8 cellular contexts compared by ENCODE assay signal in the genomic region with DNA sequence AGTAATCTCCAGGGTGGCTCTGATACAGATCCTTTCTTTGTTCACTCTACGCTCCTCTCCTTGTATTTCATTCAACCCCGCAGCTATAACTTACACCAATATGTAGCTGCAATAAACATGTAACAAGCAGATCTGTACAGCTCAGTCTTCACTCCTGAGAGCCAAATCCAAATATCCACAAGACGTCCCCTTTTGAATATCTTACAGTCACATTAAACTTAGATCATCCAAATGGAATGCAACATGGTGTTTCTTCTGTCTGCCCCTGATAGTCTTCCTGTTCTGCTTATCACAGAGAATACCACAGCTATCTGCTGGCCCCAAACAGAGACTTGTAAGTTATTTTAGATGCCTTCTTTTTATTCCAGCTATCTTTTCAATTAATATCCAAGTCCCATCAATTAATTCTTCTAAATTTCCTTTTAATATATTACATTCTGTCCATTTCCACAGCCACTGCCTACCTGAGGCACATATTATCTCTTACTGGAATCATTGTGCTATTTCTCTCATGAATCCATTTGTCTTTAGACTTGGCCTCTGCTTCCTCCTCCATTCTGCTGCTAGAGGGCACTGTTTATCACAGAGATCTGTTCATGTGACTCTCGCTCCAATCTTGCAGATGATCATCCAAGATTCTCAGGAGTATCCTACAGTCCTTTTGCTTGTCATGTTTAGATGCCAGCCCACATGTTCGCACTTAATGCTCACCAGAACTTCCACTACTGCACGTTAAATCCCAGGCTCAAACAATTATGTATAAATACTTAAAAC.
A peak's percentile ranks its signal among the peaks of the same experiment; 100 is the strongest.
DNase-seq lines count a peak whose midpoint lies in the region; ATAC-seq, FAIRE-seq and TF ChIP-seq lines count a peak whose summit lies in the region.

No MANE protein-coding gene starts in this region.

- H3K9me3 ChIP-seq in cardiac muscle cell (ENCODE audit: low read depth), result no peaks in the 10 kb centered on the region

- H3K4me1 ChIP-seq in cardiac muscle cell (ENCODE audit: low read depth), result peaks cover 5% of the 10 kb centered on the region

- no peaks in the 10 kb centered on the region for H3K36me3 ChIP-seq in cardiac muscle cell

- no peak for ATAC-seq in Right ventricle myocardium superior (ENCODE audit: poor library complexity)

- no peak overlapping the region for H3K4me3 ChIP-seq in cardiac muscle cell

- H3K27ac ChIP-seq in cardiac muscle cell, result no peak overlapping the region

- DNase-seq in cardiac muscle cell (ENCODE audit: low read depth in 1 of 2, low spot score in 1 of 2), result peak in 1 of 2 donors; percentile 38
- no peak for DNase-seq in Right ventricle myocardium superior
- DNase-seq in NCI-H748 treated with DMSO at 0.1 percent for 48 hours (lab: John Stamatoyannopoulos, UW), result peak; percentile 35
- peak; percentile 26 for DNase-seq in fibroblast of peridontal ligament (ENCODE audit: extremely low read depth)
- peak; percentile 30 for DNase-seq in urothelium cell line (ENCODE audit: low spot score)
- no peak for DNase-seq in T-helper 9 cell
- no peak for DNase-seq in islet precursor cell
- no peak for DNase-seq in HPDE6-E6E7 (ENCODE audit: extremely low spot score)

- FAIRE-seq in urothelium cell line (lab: Jason Lieb, UNC), result no peak

- peak; percentile 38 for TF ChIP-seq CTCF in cardiac muscle cell (IDR thresholded peaks at IDR 0.05; ENCODE audit: low read depth, low read length)

- H3K27me3 ChIP-seq in cardiac muscle cell, result no peaks in the 10 kb centered on the region

- intact Hi-C loops in Right ventricle myocardium superior (cut with DNase I), result no loop called here

Comparison
In these comparisons a context has a peak if more than half of its experiments do, and no peak if none do; other contexts are left out.
1. DNase-seq: peak in NCI-H748 treated with DMSO at 0.1 percent for 48 hours (single experiment), fibroblast of peridontal ligament (single experiment) and urothelium cell line (single experiment); none in Right ventricle myocardium superior (single experiment), T-helper 9 cell (single experiment), islet precursor cell (single experiment) and HPDE6-E6E7 (single experiment).